ENCODE assay signal across 25 cellular contexts in the genomic region with DNA sequence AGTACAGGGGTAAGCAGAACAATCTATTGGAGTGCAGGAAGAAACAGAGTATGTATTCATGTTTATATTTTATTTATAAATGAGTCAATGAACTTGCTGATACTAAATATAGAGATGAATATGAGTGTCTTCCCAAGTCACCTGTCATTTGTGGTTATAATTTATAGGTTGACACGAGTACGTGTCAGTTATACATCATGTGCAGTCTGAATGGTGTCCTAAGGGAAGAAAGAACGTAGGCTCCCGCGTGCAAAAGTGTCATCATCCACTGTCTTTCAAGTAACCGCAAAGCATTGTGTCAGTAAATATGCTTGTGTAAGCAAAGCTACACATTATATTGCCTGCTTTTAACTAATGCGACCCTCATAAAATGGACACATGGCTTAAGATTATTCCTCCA.
"Had no signal": no experiment of that assay in that cellular context is flagged by ENCODE, and none has a peak within 500 bp of the region (broad histone marks: within the 10 kb centered on the region; RNA-seq: fewer than 3 reads in every experiment).

No MANE protein-coding gene starts in this region.

- H3K9ac ChIP-seq: neural progenitor cell, parathyroid adenoma had no signal

- H3K79me2 ChIP-seq: parathyroid adenoma had no signal

- H3K4me1 Mint-ChIP-seq: natural killer cell; neural progenitor cell; stimulated activated memory B cell treated with anti-CD40 and anti-IgM and Interleukin-4, amounts not matched to agents 10 μg/mL and 1 μg/mL and 100 μg/mL, for 72 hours; stimulated activated naive CD8-positive, alpha-beta T cell treated with anti-CD3 and anti-CD28 coated beads, Interleukin-15, amount 100 ng/mL, for 72 hours had no signal

- H2AFZ ChIP-seq: neural progenitor cell, parathyroid adenoma had no signal

- FAIRE-seq: endometrium, keratinocyte had no signal

- H3K27ac ChIP-seq: esophagus squamous epithelium, gastrocnemius medialis, lower lobe of right lung, neural progenitor cell, parathyroid adenoma, right atrium auricular region, sigmoid colon, skin epidermis, spleen, suprapubic skin, transverse colon, upper lobe of right lung, uterus had no signal

- H3K4me3 Mint-ChIP-seq: effector memory CD8-positive, alpha-beta T cell; natural killer cell; neural progenitor cell; stimulated activated memory B cell treated with anti-CD40 and anti-IgM and Interleukin-4, amounts not matched to agents 10 μg/mL and 1 μg/mL and 100 μg/mL, for 72 hours; stimulated activated naive CD8-positive, alpha-beta T cell treated with anti-CD3 and anti-CD28 coated beads, Interleukin-15, amount 100 ng/mL, for 72 hours had no signal

- H3K27me3 ChIP-seq: esophagus squamous epithelium, gastrocnemius medialis, neural progenitor cell, right atrium auricular region, sigmoid colon, spleen, suprapubic skin, transverse colon, upper lobe of right lung, uterus had no signal

- H3K4me3 ChIP-seq: esophagus squamous epithelium, gastrocnemius medialis, lower lobe of right lung, neural progenitor cell, right atrium auricular region, sigmoid colon, skin epidermis, spleen, suprapubic skin, transverse colon, upper lobe of right lung, uterus had no signal

- H3K36me3 ChIP-seq: esophagus squamous epithelium, gastrocnemius medialis, lower lobe of right lung, neural progenitor cell, right atrium auricular region, sigmoid colon, spleen, suprapubic skin, transverse colon, upper lobe of right lung, uterus had no signal

- DNase-seq: cortex of kidney; effector memory CD8-positive, alpha-beta T cell; erythroblast; esophagus squamous epithelium; gastrocnemius medialis; head of caudate nucleus; left ventricle myocardium superior; lower lobe of right lung; natural killer cell; sigmoid colon; spleen; stimulated activated CD4-positive, alpha-beta T cell treated with anti-CD3 and anti-CD28 coated beads, Interleukin-4, amount 100 ng/mL, for 4 hours; stimulated activated naive CD8-positive, alpha-beta T cell treated with anti-CD3 and anti-CD28 coated beads, Interleukin-15, amount 100 ng/mL, for 72 hours; transverse colon; upper lobe of right lung; uterus had no signal

- ATAC-seq: effector memory CD8-positive, alpha-beta T cell; gastrocnemius medialis; left ventricle myocardium superior; lower lobe of right lung; natural killer cell; stimulated activated memory B cell treated with anti-CD40 and anti-IgM and Interleukin-4, amounts not matched to agents 10 μg/mL and 1 μg/mL and 100 μg/mL, for 72 hours; stimulated activated naive CD8-positive, alpha-beta T cell treated with anti-CD3 and anti-CD28 coated beads, Interleukin-15, amount 100 ng/mL, for 72 hours; upper lobe of right lung had no signal

- H3K27ac Mint-ChIP-seq: effector memory CD8-positive, alpha-beta T cell; natural killer cell; neural progenitor cell; progenitor cell of endocrine pancreas; stimulated activated memory B cell treated with anti-CD40 and anti-IgM and Interleukin-4, amounts not matched to agents 10 μg/mL and 1 μg/mL and 100 μg/mL, for 72 hours; stimulated activated naive CD8-positive, alpha-beta T cell treated with anti-CD3 and anti-CD28 coated beads, Interleukin-15, amount 100 ng/mL, for 72 hours had no signal

- H3K36me3 Mint-ChIP-seq: natural killer cell; neural progenitor cell; stimulated activated memory B cell treated with anti-CD40 and anti-IgM and Interleukin-4, amounts not matched to agents 10 μg/mL and 1 μg/mL and 100 μg/mL, for 72 hours had no signal

- H3K4me2 ChIP-seq: neural progenitor cell had no signal

- H3K27me3 Mint-ChIP-seq: effector memory CD8-positive, alpha-beta T cell; progenitor cell of endocrine pancreas; stimulated activated memory B cell treated with anti-CD40 and anti-IgM and Interleukin-4, amounts not matched to agents 10 μg/mL and 1 μg/mL and 100 μg/mL, for 72 hours; stimulated activated naive CD8-positive, alpha-beta T cell treated with anti-CD3 and anti-CD28 coated beads, Interleukin-15, amount 100 ng/mL, for 72 hours had no signal

- H3K9me3 ChIP-seq: esophagus squamous epithelium, gastrocnemius medialis, right atrium auricular region, sigmoid colon, suprapubic skin, transverse colon, upper lobe of right lung, uterus had no signal

- H3K4me1 ChIP-seq: esophagus squamous epithelium, gastrocnemius medialis, lower lobe of right lung, neural progenitor cell, parathyroid adenoma, right atrium auricular region, sigmoid colon, spleen, suprapubic skin, transverse colon, upper lobe of right lung, uterus had no signal
